In the genomic region with DNA sequence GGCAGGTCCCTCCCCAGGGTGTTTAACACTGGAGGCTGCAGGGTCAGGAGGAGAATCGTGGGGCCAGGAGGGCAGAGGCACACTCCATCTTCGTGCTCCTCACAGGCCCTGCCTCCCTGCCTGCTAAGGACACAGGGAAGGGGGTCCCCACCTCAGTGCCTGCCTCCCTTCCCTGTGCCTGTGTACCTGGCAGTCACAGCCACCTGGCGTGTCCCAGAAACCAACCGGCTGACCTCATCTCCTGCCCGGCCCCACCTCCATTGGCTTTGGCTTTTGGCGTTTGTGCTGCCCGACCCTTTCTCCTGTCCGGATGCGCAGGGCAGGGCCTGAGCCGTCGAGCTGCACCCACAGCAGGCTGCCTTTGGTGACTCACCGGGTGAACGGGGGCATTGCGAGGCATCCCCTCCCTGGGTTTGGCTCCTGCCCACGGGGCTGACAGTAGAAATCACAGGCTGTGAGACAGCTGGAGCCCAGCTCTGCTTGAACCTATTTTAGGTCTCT, we compare ENCODE assay signal across 9 cellular contexts. TPM values are rescaled to one million over a fixed set of nuclear protein-coding genes. Genes with fewer than 3 reads are reported as not detected.
DNase-seq lines count a peak whose midpoint lies in the region; ATAC-seq lines count a peak whose summit lies in the region.
"Had no signal": no experiment of that assay in that cellular context is flagged by ENCODE, and none has a peak within 500 bp of the region (broad histone marks: within the 10 kb centered on the region; RNA-seq: fewer than 3 reads in every experiment).

No MANE protein-coding gene starts in this region.

- DNase-seq in A172 (ENCODE audit: low spot score) (peak; percentile 95), HT-29 (ENCODE audit: low spot score) (peak; percentile 35), KG1 (lab: John Stamatoyannopoulos, UW) (no peak), GM19240 (ENCODE audit: insufficient read length, low spot score) (no peak)
- DNase-seq: CD8-positive, alpha-beta memory T cell; NCI-H446 treated with DMSO at 0.1 percent for 48 hours had no signal

- H3K27ac ChIP-seq in cingulate gyrus (ENCODE audit: low read depth, low read length) = peak overlapping the region; percentile 29

- no peak for ATAC-seq in GM18520 (IDR thresholded peaks at IDR 0.05; ENCODE audit: unreplicated experiment)

RNA-seq across cellular contexts. Expression of a gene that starts 0.6 kb away (rescaled TPM):
- 0.34 and 2.3 TPM in 2 replicates for total RNA-seq in A172 (2014; rRNA removed; shearing (Covaris generic))
- total RNA-seq in HT-29 (2014; rRNA removed; shearing (Covaris generic)) = 0.23 and 0.34 TPM in 2 replicates
- total RNA-seq: chondrocyte had no signal

RNA-seq across cellular contexts. Expression of a gene that starts 6.5 kb away (rescaled TPM):
- 2.0 and 3.1 TPM in 2 replicates for total RNA-seq in A172 (2014; rRNA removed; shearing (Covaris generic))
- 6.5 and 7.0 TPM in 2 replicates for total RNA-seq in HT-29 (2014; rRNA removed; shearing (Covaris generic))

RNA-seq across cellular contexts. Expression of a gene that starts 28.6 kb away (rescaled TPM):
- total RNA-seq in A172 (2014; rRNA removed; shearing (Covaris generic)) = 184 and 210 TPM in 2 replicates
- total RNA-seq in HT-29 (2014; rRNA removed; shearing (Covaris generic)) = 111 and 122 TPM in 2 replicates

RNA-seq across cellular contexts. Expression of a gene that starts 41.3 kb away (rescaled TPM):
- total RNA-seq in A172 (2014; rRNA removed; shearing (Covaris generic)) = 113 and 116 TPM in 2 replicates
- total RNA-seq in HT-29 (2014; rRNA removed; shearing (Covaris generic)) = 135 and 146 TPM in 2 replicates

RNA-seq across cellular contexts. Expression of a gene that starts 42.8 kb away (rescaled TPM):
- 7.9 and 8.6 TPM in 2 replicates for total RNA-seq in A172 (2014; rRNA removed; shearing (Covaris generic))
- 4.4 and 5.6 TPM in 2 replicates for total RNA-seq in HT-29 (2014; rRNA removed; shearing (Covaris generic))

Comparison
In these comparisons a context has a peak if more than half of its experiments do, and no peak if none do; other contexts are left out.
1. DNase-seq: peak in A172 (single experiment) and HT-29 (single experiment); none in KG1 (single experiment) and GM19240 (single experiment).